1 cellular context compared by ENCODE assay signal in genomic region chrX:48802089-48802812, GRCh38.
A peak's percentile ranks its signal among the peaks of the same experiment; 100 is the strongest.
TF ChIP-seq lines count a peak whose summit lies in the region.

No MANE protein-coding gene starts in this region.

TF ChIP-seq in HEK293, 187 proteins besides CTCF, POLR2A, EP300 and RAD21 (continued from another document and continues in another):
- TF ChIP-seq TSHZ1 (tag by site-specific recombination; IDR thresholded peaks at IDR 0.05; ENCODE audit: borderline replicate concordance) = no peak
- no peak for TF ChIP-seq ELK4 (IDR thresholded peaks at IDR 0.05; ENCODE audit: borderline replicate concordance, low read depth, low read length)
- no peak for TF ChIP-seq ZNF521 (tag by site-specific recombination; IDR thresholded peaks at IDR 0.05)
- no peak for TF ChIP-seq ZNF639 (tag by site-specific recombination; IDR thresholded peaks at IDR 0.05)
- no peak for TF ChIP-seq ZNF248 (tag by site-specific recombination; IDR thresholded peaks at IDR 0.05)
- TF ChIP-seq ZNF792 (tag by site-specific recombination; IDR thresholded peaks at IDR 0.05) = no peak
- no peak for TF ChIP-seq ZNF10 (tag by site-specific recombination; IDR thresholded peaks at IDR 0.05)
- TF ChIP-seq ZNF837 (tag by site-specific recombination; IDR thresholded peaks at IDR 0.05) = no peak
- no peak for TF ChIP-seq SCRT1 (tag by site-specific recombination; IDR thresholded peaks at IDR 0.05; ENCODE audit: borderline replicate concordance)
- TF ChIP-seq ZNF488 (tag by site-specific recombination; IDR thresholded peaks at IDR 0.05) = no peak
- TF ChIP-seq ZNF2 (tag by site-specific recombination; IDR thresholded peaks at IDR 0.05) = no peak
- TF ChIP-seq ZNF140 (tag by site-specific recombination; IDR thresholded peaks at IDR 0.05) = no peak
- no peak for TF ChIP-seq ZNF596 (tag by site-specific recombination; IDR thresholded peaks at IDR 0.05)
- peak; percentile 80 for TF ChIP-seq ZXDB (tag by site-specific recombination; IDR thresholded peaks at IDR 0.05)
- TF ChIP-seq ZNF324 (tag by site-specific recombination; IDR thresholded peaks at IDR 0.05) = 0 out of 2 replicates have a peak, but pooled peaks have one; percentile 69
- TF ChIP-seq SP3 (tag by site-specific recombination; IDR thresholded peaks at IDR 0.05) = peak; percentile 90
- no peak for TF ChIP-seq ZNF175 (tag by site-specific recombination; IDR thresholded peaks at IDR 0.05)
- no peak for TF ChIP-seq ZNF239 (tag by site-specific recombination; IDR thresholded peaks at IDR 0.05)
- TF ChIP-seq ZNF280C (tag by site-specific recombination; IDR thresholded peaks at IDR 0.05) = no peak
- TF ChIP-seq ZFP69B (tag by site-specific recombination; IDR thresholded peaks at IDR 0.05) = peak; percentile 49; the same call in 1 of the 2 replicates
- no peak; the same call in 1 of the 2 replicates for TF ChIP-seq REST (tag by site-specific recombination; IDR thresholded peaks at IDR 0.05)
- peak; percentile 40; the same call in 1 of the 2 replicates for TF ChIP-seq ZNF580 (tag by site-specific recombination; IDR thresholded peaks at IDR 0.05)
- no peak for TF ChIP-seq ZNF292 (tag by site-specific recombination; IDR thresholded peaks at IDR 0.05; ENCODE audit: borderline replicate concordance, low read depth)
- TF ChIP-seq ZNF354C (tag by site-specific recombination; IDR thresholded peaks at IDR 0.05; ENCODE audit: borderline replicate concordance, low read depth) = no peak
- TF ChIP-seq ZNF76 (tag by site-specific recombination; IDR thresholded peaks at IDR 0.05; ENCODE audit: borderline replicate concordance, low read depth) = no peak; the same call in 1 of the 2 replicates
- TF ChIP-seq ZNF600 (tag by site-specific recombination; IDR thresholded peaks at IDR 0.05) = peak; percentile 90
- no peak for TF ChIP-seq ZBTB44 (tag by site-specific recombination; IDR thresholded peaks at IDR 0.05)
- TF ChIP-seq ZNF146 (tag by site-specific recombination; IDR thresholded peaks at IDR 0.05) = no peak
- TF ChIP-seq GLIS2 (tag by site-specific recombination; IDR thresholded peaks at IDR 0.05) = peak; percentile 38; the same call in 1 of the 2 replicates
- TF ChIP-seq ZNF624 (tag by site-specific recombination; IDR thresholded peaks at IDR 0.05) = no peak
- TF ChIP-seq ZFP41 (tag by site-specific recombination; IDR thresholded peaks at IDR 0.05; ENCODE audit: borderline replicate concordance) = no peak
- TF ChIP-seq ZNF362 (tag by site-specific recombination; IDR thresholded peaks at IDR 0.05) = no peak
- TF ChIP-seq KLF17 (tag by site-specific recombination; IDR thresholded peaks at IDR 0.05) = peak; percentile 85
- TF ChIP-seq ZNF138 (tag by site-specific recombination; IDR thresholded peaks at IDR 0.05; ENCODE audit: borderline replicate concordance) = no peak
- TF ChIP-seq ZNF654 (tag by site-specific recombination; IDR thresholded peaks at IDR 0.05; ENCODE audit: low read depth) = no peak
- no peak for TF ChIP-seq ZNF16 (tag by site-specific recombination; IDR thresholded peaks at IDR 0.05; ENCODE audit: low read depth)
- TF ChIP-seq ZNF621 (tag by site-specific recombination; IDR thresholded peaks at IDR 0.05) = no peak
- TF ChIP-seq ZBTB48 (tag by site-specific recombination; IDR thresholded peaks at IDR 0.05) = peak; percentile 78; the same call in 1 of the 2 replicates
- TF ChIP-seq ZNF530 (tag by site-specific recombination; IDR thresholded peaks at IDR 0.05; ENCODE audit: low read depth) = no peak
- peak; percentile 79 for TF ChIP-seq ZBTB17 (tag by site-specific recombination; IDR thresholded peaks at IDR 0.05)
- no peak for TF ChIP-seq SALL2 (tag by site-specific recombination; IDR thresholded peaks at IDR 0.05; ENCODE audit: borderline replicate concordance)
- TF ChIP-seq MEIS1 (CRISPR knock-in tag; IDR thresholded peaks at IDR 0.05; ENCODE audit: borderline replicate concordance) = no peak
- TF ChIP-seq OVOL3 (tag by site-specific recombination; IDR thresholded peaks at IDR 0.05) = no peak
- TF ChIP-seq FEZF1 (tag by site-specific recombination; IDR thresholded peaks at IDR 0.05) = no peak
